18 cellular contexts compared by ENCODE assay signal in the genomic region with DNA sequence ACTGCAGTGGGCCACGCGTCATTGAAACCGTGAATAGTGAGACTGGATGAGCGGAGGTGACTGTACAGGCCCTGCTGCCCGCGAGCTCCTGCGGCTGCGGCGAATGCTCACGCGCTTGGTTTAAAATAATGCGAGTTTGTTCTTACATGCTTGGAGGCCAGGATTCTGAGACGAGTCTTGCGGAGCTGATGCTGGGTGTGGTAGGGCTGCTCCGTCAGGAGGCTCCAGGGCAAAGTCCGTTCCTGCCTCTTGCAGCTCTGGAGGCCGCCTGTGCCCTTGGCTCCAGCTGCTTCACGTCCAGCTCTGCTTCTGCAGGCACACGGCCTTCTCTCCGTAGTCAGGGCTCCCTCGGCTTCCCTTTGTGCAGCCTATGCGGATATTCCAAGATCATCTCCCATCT. TPM values are rescaled to one million over a fixed set of nuclear protein-coding genes. Genes with fewer than 3 reads are reported as not detected.
DNase-seq lines count a peak whose midpoint lies in the region; ATAC-seq and TF ChIP-seq lines count a peak whose summit lies in the region.
"Had no signal": no experiment of that assay in that cellular context is flagged by ENCODE, and none has a peak within 500 bp of the region (broad histone marks: within the 10 kb centered on the region; RNA-seq: fewer than 3 reads in every experiment).

No MANE protein-coding gene starts in this region.

- no peak overlapping the region for H3K4me3 Mint-ChIP-seq in activated CD4-positive, alpha-beta T cell treated with anti-CD3 and anti-CD28 coated beads for 36 hours
- H3K4me3 Mint-ChIP-seq: activated naive CD8-positive, alpha-beta T cell treated with anti-CD3 and anti-CD28 coated beads for 36 hours; effector memory CD8-positive, alpha-beta T cell; mesothelial cell of epicardium had no signal

- peaks cover 29% of the 10 kb centered on the region for H3K79me2 ChIP-seq in osteoblast (ENCODE audit: insufficient read depth, low read length)

- no peak overlapping the region for H2AFZ ChIP-seq in osteoblast (ENCODE audit: low read length)

- H3K27ac ChIP-seq in duodenal mucosa (ENCODE audit: low read depth, low read length): peak overlapping the region; percentile 62
- no peak overlapping the region for H3K27ac ChIP-seq in osteoblast (ENCODE audit: low read depth, low read length)
- H3K27ac ChIP-seq: esophagus squamous epithelium, gastroesophageal sphincter had no signal

- peaks cover 56% of the 10 kb centered on the region for H3K36me3 Mint-ChIP-seq in activated CD4-positive, alpha-beta T cell treated with anti-CD3 and anti-CD28 coated beads for 36 hours (ENCODE audit: low read depth)

- peak overlapping the region; percentile 1 for H3K27ac Mint-ChIP-seq in activated CD4-positive, alpha-beta T cell treated with anti-CD3 and anti-CD28 coated beads for 36 hours
- H3K27ac Mint-ChIP-seq: activated naive CD8-positive, alpha-beta T cell treated with anti-CD3 and anti-CD28 coated beads for 36 hours; mesothelial cell of epicardium had no signal

- intact Hi-C loops in activated CD4-positive, alpha-beta T cell treated with anti-CD3 and anti-CD28 coated beads for 36 hours (cut with DNase I, micrococcal nuclease): no loop called here

- H3K27me3 Mint-ChIP-seq in activated CD4-positive, alpha-beta T cell treated with anti-CD3 and anti-CD28 coated beads for 36 hours: no peaks in the 10 kb centered on the region
- H3K27me3 Mint-ChIP-seq: activated naive CD8-positive, alpha-beta T cell treated with anti-CD3 and anti-CD28 coated beads for 36 hours; effector memory CD8-positive, alpha-beta T cell had no signal

- TF ChIP-seq CTCF in GM06990 (IDR thresholded peaks at IDR 0.05; ENCODE audit: insufficient read depth, low read length, poor library complexity, severe bottlenecking) (no peak), osteoblast (IDR thresholded peaks at IDR 0.05; ENCODE audit: extremely low read depth, low read depth, low read length) (no peak)

- no peaks in the 10 kb centered on the region for H3K9me3 Mint-ChIP-seq in activated CD4-positive, alpha-beta T cell treated with anti-CD3 and anti-CD28 coated beads for 36 hours (ENCODE audit: low read depth)
- H3K9me3 Mint-ChIP-seq: activated naive CD8-positive, alpha-beta T cell treated with anti-CD3 and anti-CD28 coated beads for 36 hours; effector memory CD8-positive, alpha-beta T cell; mesothelial cell of epicardium had no signal

- H3K4me1 ChIP-seq in duodenal mucosa (ENCODE audit: control insufficient read depth in 1 of 2, insufficient read depth in 2 of 2, low read length in 2 of 2) (peaks cover 54% of the 10 kb centered on the region in 2 donors), osteoblast (ENCODE audit: insufficient read depth, low read length) (no peaks in the 10 kb centered on the region)

- H3K4me3 ChIP-seq in GM06990 (replicated peaks; ENCODE audit: low read depth, low read length) (no peak overlapping the region), duodenal mucosa (ENCODE audit: low read depth in 1 of 2, low read length in 2 of 2) (peak overlapping the region; percentile 48 to 54), osteoblast (ENCODE audit: insufficient read depth, low read length) (no peak overlapping the region)
- H3K4me3 ChIP-seq: esophagus squamous epithelium, gastroesophageal sphincter had no signal

- POLR2A ChIA-PET in activated CD4-positive, alpha-beta T cell treated with anti-CD3 and anti-CD28 coated beads for 36 hours (lab: Charles Lee): no interaction called here

- CTCF ChIA-PET in activated CD4-positive, alpha-beta T cell treated with anti-CD3 and anti-CD28 coated beads for 36 hours (lab: Charles Lee): interaction anchor here (1.2 kb wide), 1 partner anchor 12 kb away, joined by 3 read pairs; no protein-coding TSS in a partner anchor

- ATAC-seq in activated CD4-positive, alpha-beta T cell treated with anti-CD3 and anti-CD28 coated beads for 36 hours: no peak
- ATAC-seq in GM21360 (IDR thresholded peaks at IDR 0.05; ENCODE audit: unreplicated experiment) (no peak), GM19455 (IDR thresholded peaks at IDR 0.05; ENCODE audit: unreplicated experiment) (no peak)
- ATAC-seq: effector memory CD8-positive, alpha-beta T cell; gastroesophageal sphincter; left lobe of liver had no signal

- H3K9ac ChIP-seq in duodenal mucosa (ENCODE audit: low read depth in 1 of 2, low read length in 2 of 2): peak overlapping the region; percentile 28 to 43

- H4K20me1 ChIP-seq in osteoblast (ENCODE audit: insufficient read depth, low read length): peaks cover 21% of the 10 kb centered on the region

- H3K4me1 Mint-ChIP-seq in activated CD4-positive, alpha-beta T cell treated with anti-CD3 and anti-CD28 coated beads for 36 hours: peaks cover 56% of the 10 kb centered on the region

- H3K36me3 ChIP-seq in GM06990 (ENCODE audit: control insufficient read depth, insufficient read depth, low read length): peaks cover 43% of the 10 kb centered on the region
- H3K36me3 ChIP-seq in duodenal mucosa (ENCODE audit: control insufficient read depth in 1 of 2, insufficient read depth in 2 of 2, low read length in 2 of 2): peaks cover 10 to 74% of the 10 kb centered on the region in 2 donors
- peaks cover 44% of the 10 kb centered on the region for H3K36me3 ChIP-seq in osteoblast (ENCODE audit: insufficient read depth, low read length)

- no peaks in the 10 kb centered on the region for H3K9me3 ChIP-seq in duodenal mucosa (ENCODE audit: control insufficient read depth in 1 of 2, low read length in 2 of 2)
- no peaks in the 10 kb centered on the region for H3K9me3 ChIP-seq in osteoblast (ENCODE audit: low read depth, low read length)
- H3K9me3 ChIP-seq: esophagus squamous epithelium, gastroesophageal sphincter had no signal

- DNase-seq in activated CD4-positive, alpha-beta T cell treated with anti-CD3 and anti-CD28 coated beads for 36 hours: no peak
- DNase-seq in activated CD4-positive, alpha-beta T cell treated with anti-CD3 and anti-CD28 coated beads, Interleukin-2, amount 50 U/mL, for 48 hours: no peak
- DNase-seq in GM06990 (ENCODE audit: extremely low read depth, insufficient read length) (peak; percentile 4), osteoblast (ENCODE audit: insufficient read length, low spot score, missing footprints) (peak; percentile 53), NCI-H2171 (lab: John Stamatoyannopoulos, UW) (no peak)
- DNase-seq: activated CD4-positive, alpha-beta T cell treated with anti-CD3 and anti-CD28 coated beads for 48 hours; activated naive CD8-positive, alpha-beta T cell treated with anti-CD3 and anti-CD28 coated beads for 36 hours; effector memory CD8-positive, alpha-beta T cell; EL; esophagus squamous epithelium; NCI-H510A treated with DMSO at 0.1 percent for 48 hours; stimulated activated CD4-positive, alpha-beta T cell treated with anti-CD3 and anti-CD28 coated beads, Interleukin-4, amount 100 ng/mL, for 4 hours had no signal

- no peak overlapping the region for H3K4me2 ChIP-seq in osteoblast (ENCODE audit: insufficient read depth, low read length)

- H3K27me3 ChIP-seq in GM06990 (replicated peaks; ENCODE audit: control insufficient read depth, insufficient read depth, low read length): no peaks in the 10 kb centered on the region
- no peaks in the 10 kb centered on the region for H3K27me3 ChIP-seq in duodenal mucosa (ENCODE audit: control insufficient read depth in 1 of 2, insufficient read depth in 2 of 2, low read length in 2 of 2)
- no peaks in the 10 kb centered on the region for H3K27me3 ChIP-seq in osteoblast (ENCODE audit: insufficient read depth, low read length)
- H3K27me3 ChIP-seq: esophagus squamous epithelium, gastroesophageal sphincter had no signal

RNA-seq across cellular contexts. Expression of a gene that starts 9.5 kb away (rescaled TPM):
- 10 to 100 TPM; 39.7 to 41.7 TPM for total RNA-seq in activated CD4-positive, alpha-beta T cell treated with anti-CD3 and anti-CD28 coated beads for 36 hours
- total RNA-seq in osteoblast: 25.6 and 29.3 TPM in 2 replicates

Comparison
In these comparisons a context has a peak if more than half of its experiments do, and no peak if none do; other contexts are left out.
1. DNase-seq: peak in GM06990 (single experiment) and osteoblast (single experiment); none in activated CD4-positive, alpha-beta T cell treated with anti-CD3 and anti-CD28 coated beads for 36 hours (single experiment), activated CD4-positive, alpha-beta T cell treated with anti-CD3 and anti-CD28 coated beads, Interleukin-2, amount 50 U/mL, for 48 hours (0 of 2) and NCI-H2171 (single experiment).
2. H3K4me3 ChIP-seq: peak in duodenal mucosa (2 of 2); none in GM06990 (single experiment) and osteoblast (single experiment).